Comparison of ENCODE assay signal across 8 cellular contexts in genomic region chrX:102768984-102769761, GRCh38. TPM values are rescaled to one million over a fixed set of nuclear protein-coding genes. Genes with fewer than 3 reads are reported as not detected.
DNase-seq lines count a peak whose midpoint lies in the region; ATAC-seq and TF ChIP-seq lines count a peak whose summit lies in the region.

No MANE protein-coding gene starts in this region.

- H4K20me1 ChIP-seq in BLaER1 = no peaks in the 10 kb centered on the region

- peaks cover 3% of the 10 kb centered on the region for H3K36me3 Mint-ChIP-seq in activated CD4-positive, alpha-beta T cell treated with anti-CD3 and anti-CD28 coated beads, Interleukin-2, amount 10 ng/mL, durations not matched to agents 24 days and 14 days (ENCODE audit: low read depth)

- intact Hi-C loops in activated CD4-positive, alpha-beta T cell treated with anti-CD3 and anti-CD28 coated beads, Interleukin-2, amount 10 ng/mL, durations not matched to agents 24 days and 14 days (cut with micrococcal nuclease) = no loop called here
- intact Hi-C loops in right lobe of liver (cut with DNase I) = no loop called here

- no peaks in the 10 kb centered on the region for H3K27me3 Mint-ChIP-seq in activated CD4-positive, alpha-beta T cell treated with anti-CD3 and anti-CD28 coated beads, Interleukin-2, amount 10 ng/mL, durations not matched to agents 24 days and 14 days

- H3K9ac ChIP-seq in BLaER1 = peak overlapping the region; percentile 80

- ATAC-seq in HG03439 (IDR thresholded peaks at IDR 0.05; ENCODE audit: unreplicated experiment) (peak; percentile 98), right lobe of liver (peak; percentile 89 to 99 (median 94))

- H3K27ac ChIP-seq in BLaER1 = peak overlapping the region; percentile 55
- peak overlapping the region in 1 of 3 donors; percentile 54 for H3K27ac ChIP-seq in right lobe of liver

- peak overlapping the region; percentile 63 for H3K4me2 ChIP-seq in BLaER1

- H3K9me3 ChIP-seq in BLaER1 (no peaks in the 10 kb centered on the region), right lobe of liver (no peaks in the 10 kb centered on the region)

- H3K27me3 ChIP-seq in BLaER1 = no peaks in the 10 kb centered on the region
- H3K27me3 ChIP-seq in right lobe of liver = no peaks in the 10 kb centered on the region

- H3K36me3 ChIP-seq in BLaER1 = 0 out of 2 replicates have a peak, but pooled peaks cover 5% of the 10 kb centered on the region
- H3K36me3 ChIP-seq in right lobe of liver = no peaks in the 10 kb centered on the region

- H3K4me3 ChIP-seq in BLaER1 (peak overlapping the region; percentile 72), right lobe of liver (peak overlapping the region; percentile 44 to 71 (median 57))

- H3K27ac Mint-ChIP-seq in activated CD4-positive, alpha-beta T cell treated with anti-CD3 and anti-CD28 coated beads, Interleukin-2, amount 10 ng/mL, durations not matched to agents 24 days and 14 days = peak overlapping the region; percentile 99

- H3K4me1 ChIP-seq in BLaER1 (peaks cover 13% of the 10 kb centered on the region), right lobe of liver (no peaks in the 10 kb centered on the region)

- TF ChIP-seq POLR2A in right lobe of liver (IDR thresholded peaks at IDR 0.05) = peak; percentile 27

- H3K9me3 Mint-ChIP-seq in activated CD4-positive, alpha-beta T cell treated with anti-CD3 and anti-CD28 coated beads, Interleukin-2, amount 10 ng/mL, durations not matched to agents 24 days and 14 days = no peaks in the 10 kb centered on the region

- H3K4me3 Mint-ChIP-seq in activated CD4-positive, alpha-beta T cell treated with anti-CD3 and anti-CD28 coated beads, Interleukin-2, amount 10 ng/mL, durations not matched to agents 24 days and 14 days = peak overlapping the region; percentile 97

- TF ChIP-seq CTCF in right lobe of liver (IDR thresholded peaks at IDR 0.05) = no peak

- WGBS in right lobe of liver (ENCODE audit: insufficient coverage, low coverage, low lambda C conversion rate, missing lambda C conversion rate) = 9% methylated on average over 19 of the region's 22 CpGs

- H3K4me1 Mint-ChIP-seq in activated CD4-positive, alpha-beta T cell treated with anti-CD3 and anti-CD28 coated beads, Interleukin-2, amount 10 ng/mL, durations not matched to agents 24 days and 14 days = peaks cover 8% of the 10 kb centered on the region

- peak; percentile 43 for DNase-seq in GM19238 (ENCODE audit: insufficient read length, low spot score)
- peak; percentile 33 for DNase-seq in NCI-H510A (lab: John Stamatoyannopoulos, UW)
- DNase-seq in activated CD4-positive, alpha-beta T cell treated with anti-CD3 and anti-CD28 coated beads, Interleukin-2, amount 10 ng/mL, durations not matched to agents 24 days and 14 days = peak; percentile 94
- DNase-seq in dermis microvascular lymphatic vessel endothelial cell (ENCODE audit: low read depth in 2 of 2) = peak; percentile 87 to 88
- DNase-seq in right lobe of liver = peak; percentile 50 to 83 (median 66)
- DNase-seq in stimulated activated CD4-positive, alpha-beta T cell treated with anti-CD3 and anti-CD28 coated beads, Interleukin-4, amount 100 ng/mL, for 24 hours = peak; percentile 83

RNA-seq across cellular contexts. Expression of gene GPRASP3, which starts 48.6 kb away (rescaled TPM):
- total RNA-seq in activated CD4-positive, alpha-beta T cell treated with anti-CD3 and anti-CD28 coated beads, Interleukin-2, amount 10 ng/mL, durations not matched to agents 24 days and 14 days = 0.56 and 1.7 TPM in 2 replicates
- total RNA-seq in dermis microvascular lymphatic vessel endothelial cell = 4.6 and 4.7 TPM in 2 replicates
- 1 to 10 TPM; 1.7 to 3.4 (median 2.2) TPM for total RNA-seq in right lobe of liver

RNA-seq across cellular contexts. Expression of gene GPRASP2, which starts 56.9 kb away (rescaled TPM):
- 0.14 and 0.16 TPM in 2 replicates for total RNA-seq in activated CD4-positive, alpha-beta T cell treated with anti-CD3 and anti-CD28 coated beads, Interleukin-2, amount 10 ng/mL, durations not matched to agents 24 days and 14 days
- 8.6 and 11.4 TPM in 2 replicates for total RNA-seq in dermis microvascular lymphatic vessel endothelial cell
- total RNA-seq in right lobe of liver = 1 to 10 TPM; 3.4 to 8.3 (median 5.8) TPM

Comparison
In these comparisons a context has a peak if more than half of its experiments do, and no peak if none do; other contexts are left out.
1. DNase-seq: peak in every context shown above with its lines; median percentile 94 in activated CD4-positive, alpha-beta T cell treated with anti-CD3 and anti-CD28 coated beads, Interleukin-2, amount 10 ng/mL, durations not matched to agents 24 days and 14 days; 88 in dermis microvascular lymphatic vessel endothelial cell; 83 in stimulated activated CD4-positive, alpha-beta T cell treated with anti-CD3 and anti-CD28 coated beads, Interleukin-4, amount 100 ng/mL, for 24 hours; 66 in right lobe of liver; 43 in GM19238; 33 in NCI-H510A.